In the genomic region with DNA sequence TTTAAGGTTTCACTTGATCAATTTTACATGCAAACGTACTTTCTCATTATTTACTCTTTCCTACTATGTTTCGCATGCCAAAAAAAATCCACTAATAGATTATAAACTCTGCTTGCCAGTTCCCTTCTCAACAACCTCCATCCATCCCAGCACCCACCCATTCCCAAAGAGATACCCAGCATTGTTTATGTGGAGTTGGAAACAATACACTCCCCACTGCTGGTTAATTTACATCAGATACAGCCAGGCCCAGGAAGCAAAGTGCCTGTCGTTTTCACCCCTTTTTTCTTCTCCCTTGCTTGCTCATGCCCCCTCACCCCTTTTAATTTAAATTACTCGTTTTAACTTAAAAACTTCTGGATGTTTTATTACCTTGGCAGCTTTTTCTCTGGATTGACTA, we compare ENCODE assay signal across 1 cellular context.
TF ChIP-seq lines count a peak whose summit lies in the region.

No MANE protein-coding gene starts in this region.

TF ChIP-seq in A549, 52 proteins besides CTCF, POLR2A, EP300 and RAD21 (continued from another document):
- TF ChIP-seq, protein P1, sequence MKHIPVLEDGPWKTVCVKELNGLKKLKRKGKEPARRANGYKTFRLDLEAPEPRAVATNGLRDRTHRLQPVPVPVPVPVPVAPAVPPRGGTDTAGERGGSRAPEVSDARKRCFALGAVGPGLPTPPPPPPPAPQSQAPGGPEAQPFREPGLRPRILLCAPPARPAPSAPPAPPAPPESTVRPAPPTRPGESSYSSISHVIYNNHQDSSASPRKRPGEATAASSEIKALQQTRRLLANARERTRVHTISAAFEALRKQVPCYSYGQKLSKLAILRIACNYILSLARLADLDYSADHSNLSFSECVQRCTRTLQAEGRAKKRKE (CRISPR knock-in tag; IDR thresholded peaks at IDR 0.05; ENCODE audit: low read depth) = no peak
TF ChIP-seq in A549: peak in this region for 0.
